15 cellular contexts compared by ENCODE assay signal in the genomic region with DNA sequence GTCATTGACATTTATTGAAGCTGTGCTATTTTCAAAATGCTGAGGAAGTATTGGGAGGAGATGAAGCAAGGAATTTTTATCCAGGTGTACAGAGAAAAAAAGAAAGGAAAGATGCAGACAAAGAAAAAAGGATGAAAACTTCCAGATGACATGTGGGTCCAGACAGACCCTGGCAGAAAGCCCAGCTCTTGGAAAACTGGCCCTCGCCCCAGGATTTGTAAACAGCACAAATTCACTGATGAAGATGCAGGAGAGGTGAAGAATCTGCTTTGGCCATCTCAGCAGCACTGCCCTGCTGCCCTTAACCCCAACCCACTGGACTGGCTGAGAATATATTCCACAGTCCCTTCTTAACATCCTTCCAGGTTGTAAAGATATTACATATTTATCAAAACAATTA. TPM values are rescaled to one million over a fixed set of nuclear protein-coding genes. Genes with fewer than 3 reads are reported as not detected.
"Had no signal": no experiment of that assay in that cellular context is flagged by ENCODE, and none has a peak within 500 bp of the region (broad histone marks: within the 10 kb centered on the region; RNA-seq: fewer than 3 reads in every experiment).

No MANE protein-coding gene starts in this region.

- H3K27me3 ChIP-seq: thyroid gland had no signal

- H3K4me1 ChIP-seq: left ventricle myocardium inferior, thyroid gland had no signal

- H3K36me3 ChIP-seq: left ventricle myocardium inferior, neutrophil, thyroid gland had no signal

- H3K9me3 ChIP-seq: left ventricle myocardium inferior, mucosa of descending colon, neutrophil, thyroid gland had no signal

- H3K27ac ChIP-seq: left ventricle myocardium inferior, neutrophil, thyroid gland had no signal

- DNase-seq: activated CD4-positive, alpha-beta T cell treated with anti-CD3 and anti-CD28 coated beads, Interleukin-2, amount 10 ng/mL, durations not matched to agents 7 days and 5 days; activated CD8-positive, alpha-beta memory T cell treated with anti-CD3 and anti-CD28 coated beads for 24 hours; activated naive CD4-positive, alpha-beta T cell; activated naive CD8-positive, alpha-beta T cell treated with anti-CD3 and anti-CD28 coated beads, Interleukin-2, amount 10 ng/mL, durations not matched to agents 7 days and 5 days; dermis blood vessel endothelial cell; effector memory CD8-positive, alpha-beta T cell; left ventricle myocardium inferior; mucosa of descending colon; naive thymus-derived CD8-positive, alpha-beta T cell; thyroid gland had no signal

- H3K4me3 ChIP-seq: left ventricle myocardium inferior, mucosa of descending colon, thyroid gland had no signal

- ATAC-seq: effector memory CD8-positive, alpha-beta T cell; mucosa of descending colon; naive thymus-derived CD8-positive, alpha-beta T cell; stimulated activated effector memory CD8-positive, alpha-beta T cell treated with anti-CD3 and anti-CD28 coated beads, Interleukin-12 subunit alpha, Interleukin-12 subunit beta, amount 100 ng/mL, for 72 hours had no signal

RNA-seq across cellular contexts. Expression of a gene that starts 12.5 kb away (rescaled TPM):
- total RNA-seq: activated CD4-positive, alpha-beta T cell treated with anti-CD3 and anti-CD28 coated beads, Interleukin-2, amount 10 ng/mL, durations not matched to agents 7 days and 5 days; activated naive CD8-positive, alpha-beta T cell treated with anti-CD3 and anti-CD28 coated beads, Interleukin-2, amount 10 ng/mL, durations not matched to agents 7 days and 5 days; bronchial epithelial cell; chondrocyte; dermis blood vessel endothelial cell; kidney epithelial cell; naive thymus-derived CD8-positive, alpha-beta T cell had no signal
